In the genomic region with DNA sequence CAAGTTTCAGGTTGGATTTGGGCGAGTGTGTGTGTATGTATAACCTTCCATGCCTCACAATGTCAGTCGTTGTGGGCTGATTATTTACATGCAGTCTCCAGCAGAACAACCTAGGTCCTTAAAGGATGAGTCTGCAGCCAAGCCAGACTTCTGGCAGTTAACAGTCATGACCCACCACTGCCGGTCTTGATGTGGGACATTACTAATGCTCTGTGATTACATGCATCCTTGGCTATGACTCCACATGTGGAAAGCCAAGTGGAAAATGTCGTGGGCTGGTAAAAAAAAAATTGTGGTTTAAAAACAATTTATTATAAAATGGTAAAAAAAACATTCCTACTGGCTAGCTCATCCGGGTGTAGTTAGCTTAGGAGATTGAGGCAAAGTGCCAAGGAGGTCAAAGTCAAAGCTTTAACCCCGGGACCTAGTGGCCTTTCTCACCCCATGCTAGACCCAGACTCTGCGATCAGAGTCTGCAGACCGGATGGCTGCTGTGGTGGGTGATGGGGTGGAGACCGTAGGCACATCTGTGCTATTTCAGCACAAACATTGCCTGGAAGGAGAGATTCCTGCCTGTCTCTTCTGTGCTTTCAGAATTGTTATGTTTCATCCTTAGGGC, we compare ENCODE assay signal across 10 cellular contexts. TPM values are rescaled to one million over a fixed set of nuclear protein-coding genes. Genes with fewer than 3 reads are reported as not detected.
DNase-seq lines count a peak whose midpoint lies in the region; ATAC-seq, FAIRE-seq and TF ChIP-seq lines count a peak whose summit lies in the region.
"Had no signal": no experiment of that assay in that cellular context is flagged by ENCODE, and none has a peak within 500 bp of the region (broad histone marks: within the 10 kb centered on the region; RNA-seq: fewer than 3 reads in every experiment).

No MANE protein-coding gene starts in this region.

- H3K27ac ChIP-seq in kidney (ENCODE audit: low read depth in 2 of 2, low read length in 2 of 2) (peak overlapping the region in 1 of 2 donors; percentile 59), tibial artery (peak overlapping the region; percentile 46 to 72)
- H3K27ac ChIP-seq: HL-60 had no signal

- no peak overlapping the region for H3K4me3 Mint-ChIP-seq in activated T-cell treated with anti-CD3 and anti-CD28 coated beads, Interleukin-2, amount 50 U/mL, for 24 hours

- no peak overlapping the region for H3K4me3 ChIP-seq in kidney (ENCODE audit: low read length in 2 of 2)
- H3K4me3 ChIP-seq in tibial artery: no peak overlapping the region

- intact Hi-C loops in kidney (cut with DNase I): no loop called here
- intact Hi-C loops in tibial artery (cut with DNase I; ENCODE audit: low total_unique reads): no loop called here

- H3K36me3 ChIP-seq in kidney (ENCODE audit: control insufficient read depth in 1 of 2, insufficient read depth in 2 of 2, low read length in 2 of 2) (peaks cover 0 to 4% of the 10 kb centered on the region in 2 donors), tibial artery (no peaks in the 10 kb centered on the region)

- H3K9me3 ChIP-seq in kidney (ENCODE audit: control insufficient read depth in 1 of 2, low read length in 2 of 2): no peaks in the 10 kb centered on the region
- H3K9me3 ChIP-seq in tibial artery: no peaks in the 10 kb centered on the region

- no peak for DNase-seq in activated T-cell treated with anti-CD3 and anti-CD28 coated beads, Interleukin-2, amount 50 U/mL, for 24 hours
- DNase-seq in activated T-cell treated with anti-CD3 and anti-CD28 coated beads, Interleukin-2, amount 50 U/mL, for 1 hour: no peak
- DNase-seq in astrocyte of the hippocampus (ENCODE audit: low read depth, low spot score): peak; percentile 91
- peak; percentile 86 for DNase-seq in kidney
- peak; percentile 75 to 81 for DNase-seq in tibial artery
- DNase-seq in GM19240 (ENCODE audit: insufficient read length, low spot score): no peak
- DNase-seq: DND-41 had no signal

- H3K9me3 Mint-ChIP-seq in activated T-cell treated with anti-CD3 and anti-CD28 coated beads, Interleukin-2, amount 50 U/mL, for 24 hours: no peaks in the 10 kb centered on the region

- FAIRE-seq in kidney (lab: Jason Lieb, UNC): no peak

- TF ChIP-seq CTCF in kidney (IDR thresholded peaks at IDR 0.05; ENCODE audit: borderline replicate concordance, extremely low read depth, insufficient read depth) (no peak), tibial artery (IDR thresholded peaks at IDR 0.05) (no peak)

- H3K27me3 ChIP-seq in tibial artery: no peaks in the 10 kb centered on the region

- H3K27ac Mint-ChIP-seq in activated T-cell treated with anti-CD3 and anti-CD28 coated beads, Interleukin-2, amount 50 U/mL, for 24 hours: peak overlapping the region; percentile 48

- peaks cover 24% of the 10 kb centered on the region for H3K36me3 Mint-ChIP-seq in activated T-cell treated with anti-CD3 and anti-CD28 coated beads, Interleukin-2, amount 50 U/mL, for 24 hours (ENCODE audit: low read depth)

- H3K9ac ChIP-seq in kidney (ENCODE audit: low read length in 2 of 2): no peak overlapping the region

- peaks cover 43% of the 10 kb centered on the region for H3K4me1 Mint-ChIP-seq in activated T-cell treated with anti-CD3 and anti-CD28 coated beads, Interleukin-2, amount 50 U/mL, for 24 hours (ENCODE audit: low read depth)

- ATAC-seq in HG02798 (IDR thresholded peaks at IDR 0.05; ENCODE audit: poor library complexity, unreplicated experiment) (no peak), GM21360 (IDR thresholded peaks at IDR 0.05; ENCODE audit: unreplicated experiment) (no peak)

- peaks cover 8 to 9% of the 10 kb centered on the region in 2 donors for H3K4me1 ChIP-seq in kidney (ENCODE audit: control insufficient read depth in 1 of 2, insufficient read depth in 1 of 2, low read depth in 1 of 2, low read length in 2 of 2)
- peaks cover 0 to 54% (median 33%) of the 10 kb centered on the region in 4 donors for H3K4me1 ChIP-seq in tibial artery

- H3K27me3 Mint-ChIP-seq in activated T-cell treated with anti-CD3 and anti-CD28 coated beads, Interleukin-2, amount 50 U/mL, for 24 hours: peaks cover 3% of the 10 kb centered on the region

RNA-seq across cellular contexts. Expression of a gene that starts 6.8 kb away (rescaled TPM):
- 94.0 TPM for total RNA-seq in kidney
- 10.3 TPM for polyA plus RNA-seq in kidney (ENCODE audit: insufficient read depth, low read depth, low replicate concordance)

RNA-seq across cellular contexts. Expression of a gene that starts 53.0 kb away (rescaled TPM):
- 20.6 TPM for total RNA-seq in kidney
- polyA plus RNA-seq in kidney (ENCODE audit: insufficient read depth, low read depth, low replicate concordance): 21.6 TPM

Comparison
In these comparisons a context has a peak if more than half of its experiments do, and no peak if none do; other contexts are left out.
1. DNase-seq: peak in astrocyte of the hippocampus (single experiment), kidney (single experiment) and tibial artery (2 of 2); none in activated T-cell treated with anti-CD3 and anti-CD28 coated beads, Interleukin-2, amount 50 U/mL, for 24 hours (single experiment), activated T-cell treated with anti-CD3 and anti-CD28 coated beads, Interleukin-2, amount 50 U/mL, for 1 hour (single experiment) and GM19240 (single experiment).